ENCODE assay signal across 8 cellular contexts in genomic region chr7:105521731-105522458, GRCh38. TPM values are rescaled to one million over a fixed set of nuclear protein-coding genes. Genes with fewer than 3 reads are reported as not detected.
DNase-seq lines count a peak whose midpoint lies in the region; ATAC-seq lines count a peak whose summit lies in the region.

Gene PUS7 (minus strand): TSS chr7:105522271. CDS start chr7:105508512, 13,759 bp downstream.

- CTCF ChIA-PET in activated CD4-positive, alpha-beta memory T cell treated with anti-CD3 and anti-CD28 coated beads, Interleukin-2, amount 10 ng/mL, durations not matched to agents 7 days and 5 days (lab: Charles Lee), result no interaction called here

- ATAC-seq in GM19395 (IDR thresholded peaks at IDR 0.05; ENCODE audit: unreplicated experiment) (peak; percentile 84), HG03558 (IDR thresholded peaks at IDR 0.05; ENCODE audit: extremely low read depth, unreplicated experiment) (peak; percentile 74)

- H3K9me3 ChIP-seq in ectodermal cell (ENCODE audit: control insufficient read depth, low read length), result no peaks in the 10 kb centered on the region

- peak within 1 kb of the TSS; percentile 73 for H3K27ac Mint-ChIP-seq in activated CD4-positive, alpha-beta memory T cell treated with anti-CD3 and anti-CD28 coated beads, Interleukin-2, amount 10 ng/mL, durations not matched to agents 7 days and 5 days

- no peaks in the 10 kb centered on the region for H3K27me3 ChIP-seq in ectodermal cell (ENCODE audit: control insufficient read depth, insufficient read depth, low read length, poor library complexity, severe bottlenecking)

- no peaks in the 10 kb centered on the region for H3K4me1 ChIP-seq in ectodermal cell (ENCODE audit: control insufficient read depth, insufficient read depth, low read length)

- peaks cover 24% of the 10 kb centered on the region for H3K4me1 Mint-ChIP-seq in activated CD4-positive, alpha-beta memory T cell treated with anti-CD3 and anti-CD28 coated beads, Interleukin-2, amount 10 ng/mL, durations not matched to agents 7 days and 5 days

- peaks cover 10% of the 10 kb centered on the region for H3K36me3 Mint-ChIP-seq in activated CD4-positive, alpha-beta memory T cell treated with anti-CD3 and anti-CD28 coated beads, Interleukin-2, amount 10 ng/mL, durations not matched to agents 7 days and 5 days (ENCODE audit: low read depth)

- H3K36me3 ChIP-seq in ectodermal cell (ENCODE audit: control insufficient read depth, insufficient read depth, low read length), result no peaks in the 10 kb centered on the region

- POLR2A ChIA-PET in activated CD4-positive, alpha-beta memory T cell treated with anti-CD3 and anti-CD28 coated beads, Interleukin-2, amount 10 ng/mL, durations not matched to agents 7 days and 5 days (lab: Charles Lee), result interaction anchor here (3.9 kb wide), 1 partner anchor 10 kb away, joined by 27 read pairs; the partner anchor contains the start of gene RINT1

- H3K4me3 Mint-ChIP-seq in activated CD4-positive, alpha-beta memory T cell treated with anti-CD3 and anti-CD28 coated beads, Interleukin-2, amount 10 ng/mL, durations not matched to agents 7 days and 5 days, result peak within 1 kb of the TSS; percentile 94

- no peaks in the 10 kb centered on the region for H3K9me3 Mint-ChIP-seq in activated CD4-positive, alpha-beta memory T cell treated with anti-CD3 and anti-CD28 coated beads, Interleukin-2, amount 10 ng/mL, durations not matched to agents 7 days and 5 days

- DNase-seq in CD1c-positive myeloid dendritic cell (ENCODE audit: extremely low spot score), result peak; percentile 96
- DNase-seq in NCI-H748 treated with DMSO at 0.1 percent for 48 hours (lab: John Stamatoyannopoulos, UW), result peak; percentile 75
- peak; percentile 84 for DNase-seq in activated CD4-positive, alpha-beta memory T cell treated with anti-CD3 and anti-CD28 coated beads, Interleukin-2, amount 10 ng/mL, durations not matched to agents 7 days and 5 days
- peak; percentile 91 to 92 for DNase-seq in lung microvascular endothelial cell (ENCODE audit: low read depth in 2 of 2)
- DNase-seq in stimulated activated CD4-positive, alpha-beta T cell treated with anti-CD3 and anti-CD28 coated beads, TNF-alpha, amount 100 ng/mL, for 4 hours (ENCODE audit: low read depth in 3 of 3), result peak; percentile 65 to 75 (median 74)

- H3K27me3 Mint-ChIP-seq in activated CD4-positive, alpha-beta memory T cell treated with anti-CD3 and anti-CD28 coated beads, Interleukin-2, amount 10 ng/mL, durations not matched to agents 7 days and 5 days, result peaks cover 3% of the 10 kb centered on the region

- WGBS in ectodermal cell, 2 experiments, result 0% methylated on average over 96 of the region's 96 CpGs

- peak within 1 kb of the TSS; percentile 90 for H3K4me3 ChIP-seq in ectodermal cell (ENCODE audit: insufficient read depth, low read depth, low read length)

- peak within 1 kb of the TSS; percentile 82 for H3K27ac ChIP-seq in ectodermal cell (ENCODE audit: insufficient read depth, low read depth, low read length, poor library complexity, severe bottlenecking)

RNA-seq across cellular contexts. Expression of gene PUS7, which starts in this region (rescaled TPM):
- total RNA-seq in activated CD4-positive, alpha-beta memory T cell treated with anti-CD3 and anti-CD28 coated beads, Interleukin-2, amount 10 ng/mL, durations not matched to agents 7 days and 5 days, result 1 to 10 TPM; 5.1 to 5.9 TPM
- 28.6 TPM for polyA plus RNA-seq in ectodermal cell (2013, experiment 1 of 4)
- polyA plus RNA-seq in ectodermal cell (2013, experiment 2 of 4), result 28.5 TPM
- 21.7 TPM for polyA plus RNA-seq in ectodermal cell (2013, experiment 3 of 4)
- 23.1 TPM for polyA plus RNA-seq in ectodermal cell (2013, experiment 4 of 4)
- 13.9 and 23.0 TPM in 2 replicates for total RNA-seq in lung microvascular endothelial cell

Comparison
In these comparisons a context has a peak if more than half of its experiments do, and no peak if none do; other contexts are left out.
1. Peak in every context shown above with its lines: DNase-seq, ATAC-seq, H3K4me3 ChIP-seq and H3K27ac ChIP-seq.